Comparison of ENCODE assay signal across 8 cellular contexts in genomic region chr12:118061011-118061875, GRCh38. TPM values are rescaled to one million over a fixed set of nuclear protein-coding genes. Genes with fewer than 3 reads are reported as not detected.
A peak's percentile ranks its signal among the peaks of the same experiment; 100 is the strongest.
DNase-seq lines count a peak whose midpoint lies in the region; ATAC-seq and TF ChIP-seq lines count a peak whose summit lies in the region.

TSS of gene WSB2 (minus strand) at chr12:118061179. CDS start at chr12:118061048, 131 bp downstream.

- peaks cover 55% of the 10 kb centered on the region for H3K4me1 Mint-ChIP-seq in activated T-helper 1 cell treated with anti-CD3 and anti-CD28 coated beads, Interleukin-12 subunit alpha, Interleukin-12 subunit beta, Interleukin-2, Interleukin-4 antibody, amounts not matched to agents 30 ng/mL and 10 ng/mL and 1 ng/mL, durations not matched to agents 14 hours and 24 hours and 36 hours (ENCODE audit: low read depth)
- peaks cover 51% of the 10 kb centered on the region for H3K4me1 Mint-ChIP-seq in stimulated activated effector memory CD8-positive, alpha-beta T cell treated with anti-CD3 and anti-CD28 coated beads, Interleukin-12 subunit alpha, Interleukin-12 subunit beta, amount 100 ng/mL, for 72 hours

- peak; percentile 79 for DNase-seq in GM10248 (ENCODE audit: extremely low spot score)
- peak; percentile 48 for DNase-seq in activated T-helper 1 cell treated with anti-CD3 and anti-CD28 coated beads, Interleukin-12 subunit alpha, Interleukin-12 subunit beta, Interleukin-2, Interleukin-4 antibody, amounts not matched to agents 30 ng/mL and 10 ng/mL and 1 ng/mL, durations not matched to agents 14 hours and 24 hours and 36 hours (ENCODE audit: low spot score)
- peak; percentile 8 for DNase-seq in esophagus squamous epithelium (lab: John Stamatoyannopoulos, UW)
- peak; percentile 47 to 78 for DNase-seq in stimulated activated effector memory CD8-positive, alpha-beta T cell treated with anti-CD3 and anti-CD28 coated beads, Interleukin-12 subunit alpha, Interleukin-12 subunit beta, amount 100 ng/mL, for 72 hours (ENCODE audit: low spot score in 2 of 2)

- no peaks in the 10 kb centered on the region for H3K9me2 ChIP-seq in OCI-LY1 (ENCODE audit: low read depth, low read length)

- H3K27me3 ChIP-seq in OCI-LY1 (ENCODE audit: insufficient read depth, low read length) (peaks cover 4% of the 10 kb centered on the region; the same call in 1 of the 2 replicates), esophagus squamous epithelium (no peaks in the 10 kb centered on the region), muscle layer of colon (ENCODE audit: control insufficient read depth in 1 of 2, insufficient read depth in 2 of 2, low read length in 2 of 2) (no peaks in the 10 kb centered on the region)

- H3K36me3 Mint-ChIP-seq in activated T-helper 1 cell treated with anti-CD3 and anti-CD28 coated beads, Interleukin-12 subunit alpha, Interleukin-12 subunit beta, Interleukin-2, Interleukin-4 antibody, amounts not matched to agents 30 ng/mL and 10 ng/mL and 1 ng/mL, durations not matched to agents 14 hours and 24 hours and 36 hours (ENCODE audit: low read depth): peaks cover 19% of the 10 kb centered on the region
- H3K36me3 Mint-ChIP-seq in stimulated activated effector memory CD8-positive, alpha-beta T cell treated with anti-CD3 and anti-CD28 coated beads, Interleukin-12 subunit alpha, Interleukin-12 subunit beta, amount 100 ng/mL, for 72 hours: peaks cover 47% of the 10 kb centered on the region

- no peaks in the 10 kb centered on the region for H3K9me3 ChIP-seq in OCI-LY1 (ENCODE audit: low read length)
- H3K9me3 ChIP-seq in esophagus squamous epithelium: no peaks in the 10 kb centered on the region
- H3K9me3 ChIP-seq in muscle layer of colon (ENCODE audit: low read length): no peaks in the 10 kb centered on the region

- H3K27ac ChIP-seq in OCI-LY1 (ENCODE audit: low read depth, low read length, poor library complexity, severe bottlenecking): no peak within 1 kb of the TSS
- H3K27ac ChIP-seq in esophagus squamous epithelium: peak within 1 kb of the TSS; percentile 97 to 100 (median 99)
- H3K27ac ChIP-seq in muscle layer of colon (ENCODE audit: low read depth, low read length): peak within 1 kb of the TSS; percentile 98

- H4K20me1 ChIP-seq in OCI-LY1 (ENCODE audit: insufficient read depth, low read length): no peaks in the 10 kb centered on the region

- ATAC-seq in HG02981 (IDR thresholded peaks at IDR 0.05; ENCODE audit: unreplicated experiment) (peak; percentile 40), HG03025 (IDR thresholded peaks at IDR 0.05; ENCODE audit: low FRiP score, unreplicated experiment) (no peak)
- peak; percentile 70 for ATAC-seq in stimulated activated effector memory CD8-positive, alpha-beta T cell treated with anti-CD3 and anti-CD28 coated beads, Interleukin-12 subunit alpha, Interleukin-12 subunit beta, amount 100 ng/mL, for 72 hours

- TF ChIP-seq CTCF in GM10248 (IDR thresholded peaks at IDR 0.05; ENCODE audit: control extremely low read depth, extremely low read depth, low read depth, missing control alignments) (no peak), OCI-LY1 (IDR thresholded peaks at IDR 0.05; ENCODE audit: low read length) (no peak), esophagus squamous epithelium (IDR thresholded peaks at IDR 0.05) (no peak)

- peak within 1 kb of the TSS; percentile 94 for H3K27ac Mint-ChIP-seq in activated T-helper 1 cell treated with anti-CD3 and anti-CD28 coated beads, Interleukin-12 subunit alpha, Interleukin-12 subunit beta, Interleukin-2, Interleukin-4 antibody, amounts not matched to agents 30 ng/mL and 10 ng/mL and 1 ng/mL, durations not matched to agents 14 hours and 24 hours and 36 hours
- H3K27ac Mint-ChIP-seq in stimulated activated effector memory CD8-positive, alpha-beta T cell treated with anti-CD3 and anti-CD28 coated beads, Interleukin-12 subunit alpha, Interleukin-12 subunit beta, amount 100 ng/mL, for 72 hours: peak within 1 kb of the TSS; percentile 99

- CTCF ChIA-PET in GM10248 (lab: Yijun Ruan, JAX): interaction anchor here (1.2 to 3.7 kb wide), 3 partner anchors 11 to 186 kb away, joined by 4 to 18 read pairs (median 6); no protein-coding TSS in a partner anchor

- H3K4me3 ChIP-seq in OCI-LY1 (ENCODE audit: low read depth, low read length, poor library complexity, severe bottlenecking) (peak within 1 kb of the TSS; percentile 80), esophagus squamous epithelium (peak within 1 kb of the TSS; percentile 77 to 93 (median 88)), muscle layer of colon (ENCODE audit: low read depth in 1 of 2, low read length in 2 of 2) (peak within 1 kb of the TSS; percentile 79 to 92)

- peaks cover 20% of the 10 kb centered on the region for H3K4me1 ChIP-seq in OCI-LY1 (ENCODE audit: insufficient read depth, low read length, severe bottlenecking)
- H3K4me1 ChIP-seq in esophagus squamous epithelium: peaks cover 13 to 61% (median 16%) of the 10 kb centered on the region in 3 donors
- H3K4me1 ChIP-seq in muscle layer of colon (ENCODE audit: insufficient read depth, low read length): peaks cover 32% of the 10 kb centered on the region

- TF ChIP-seq POLR2A in esophagus squamous epithelium (IDR thresholded peaks at IDR 0.05): no peak

- peak within 1 kb of the TSS; percentile 81 for H3K9ac ChIP-seq in OCI-LY1 (ENCODE audit: low read length)
- H3K9ac ChIP-seq in muscle layer of colon (ENCODE audit: low read length): peak within 1 kb of the TSS; percentile 99

- 0 out of 2 replicates have a peak, but pooled peaks cover 4% of the 10 kb centered on the region for H3F3A ChIP-seq in OCI-LY1 (ENCODE audit: insufficient read depth, low read length)

- POLR2A ChIA-PET in GM10248 (lab: Yijun Ruan, JAX): interaction anchor here (0.6 kb wide), 1 partner anchor 323 kb away, joined by 5 read pairs; no protein-coding TSS in a partner anchor

- H3K79me2 ChIP-seq in OCI-LY1 (ENCODE audit: insufficient read depth, low read length): no peaks in the 10 kb centered on the region

- 0 to 1% methylated on average over 32 to 35 of the region's 76 CpGs for WGBS in esophagus squamous epithelium, 2 donors

- peak within 1 kb of the TSS; percentile 81 for H2AFZ ChIP-seq in OCI-LY1 (ENCODE audit: low read length)

- intact Hi-C loops in activated T-helper 1 cell treated with anti-CD3 and anti-CD28 coated beads, Interleukin-12 subunit alpha, Interleukin-12 subunit beta, Interleukin-2, Interleukin-4 antibody, amounts not matched to agents 30 ng/mL and 10 ng/mL and 1 ng/mL, durations not matched to agents 14 hours and 24 hours and 36 hours (cut with micrococcal nuclease): loop anchor here (5.0 kb wide), 1 partner anchor 296 kb away; no protein-coding TSS in a partner anchor
- intact Hi-C loops in esophagus squamous epithelium (cut with DNase I): no loop called here

- H3K9me3 Mint-ChIP-seq in activated T-helper 1 cell treated with anti-CD3 and anti-CD28 coated beads, Interleukin-12 subunit alpha, Interleukin-12 subunit beta, Interleukin-2, Interleukin-4 antibody, amounts not matched to agents 30 ng/mL and 10 ng/mL and 1 ng/mL, durations not matched to agents 14 hours and 24 hours and 36 hours: no peaks in the 10 kb centered on the region
- no peaks in the 10 kb centered on the region for H3K9me3 Mint-ChIP-seq in stimulated activated effector memory CD8-positive, alpha-beta T cell treated with anti-CD3 and anti-CD28 coated beads, Interleukin-12 subunit alpha, Interleukin-12 subunit beta, amount 100 ng/mL, for 72 hours

- H3K4me3 Mint-ChIP-seq in activated T-helper 1 cell treated with anti-CD3 and anti-CD28 coated beads, Interleukin-12 subunit alpha, Interleukin-12 subunit beta, Interleukin-2, Interleukin-4 antibody, amounts not matched to agents 30 ng/mL and 10 ng/mL and 1 ng/mL, durations not matched to agents 14 hours and 24 hours and 36 hours: peak within 1 kb of the TSS; percentile 92
- H3K4me3 Mint-ChIP-seq in stimulated activated effector memory CD8-positive, alpha-beta T cell treated with anti-CD3 and anti-CD28 coated beads, Interleukin-12 subunit alpha, Interleukin-12 subunit beta, amount 100 ng/mL, for 72 hours: peak within 1 kb of the TSS; percentile 99

- H3K36me3 ChIP-seq in OCI-LY1 (ENCODE audit: insufficient read depth, low read length): no peaks in the 10 kb centered on the region
- H3K36me3 ChIP-seq in esophagus squamous epithelium: no peaks in the 10 kb centered on the region
- H3K36me3 ChIP-seq in muscle layer of colon (ENCODE audit: insufficient read depth, low read length): no peaks in the 10 kb centered on the region

- H3K27me3 Mint-ChIP-seq in activated T-helper 1 cell treated with anti-CD3 and anti-CD28 coated beads, Interleukin-12 subunit alpha, Interleukin-12 subunit beta, Interleukin-2, Interleukin-4 antibody, amounts not matched to agents 30 ng/mL and 10 ng/mL and 1 ng/mL, durations not matched to agents 14 hours and 24 hours and 36 hours (ENCODE audit: insufficient read depth): no peaks in the 10 kb centered on the region

- peak within 1 kb of the TSS; percentile 90 for H3K4me2 ChIP-seq in OCI-LY1 (ENCODE audit: low read length)

RNA-seq across cellular contexts. Expression of gene WSB2, which starts in this region (rescaled TPM):
- 122 and 127 TPM in 2 replicates for total RNA-seq in activated T-helper 1 cell treated with anti-CD3 and anti-CD28 coated beads, Interleukin-12 subunit alpha, Interleukin-12 subunit beta, Interleukin-2, Interleukin-4 antibody, amounts not matched to agents 30 ng/mL and 10 ng/mL and 1 ng/mL, durations not matched to agents 14 hours and 24 hours and 36 hours
- total RNA-seq in esophagus squamous epithelium: 10 to 100 TPM; 67.5 to 79.5 (median 74.1) TPM

Comparison
In these comparisons a context has a peak if more than half of its experiments do, and no peak if none do; other contexts are left out.
1. DNase-seq: peak in every context shown above with its lines; median percentile 79 in GM10248; 62 in stimulated activated effector memory CD8-positive, alpha-beta T cell treated with anti-CD3 and anti-CD28 coated beads, Interleukin-12 subunit alpha, Interleukin-12 subunit beta, amount 100 ng/mL, for 72 hours; 48 in activated T-helper 1 cell treated with anti-CD3 and anti-CD28 coated beads, Interleukin-12 subunit alpha, Interleukin-12 subunit beta, Interleukin-2, Interleukin-4 antibody, amounts not matched to agents 30 ng/mL and 10 ng/mL and 1 ng/mL, durations not matched to agents 14 hours and 24 hours and 36 hours; 8 in esophagus squamous epithelium.